Comparison of ENCODE assay signal across 7 cellular contexts in the genomic region with DNA sequence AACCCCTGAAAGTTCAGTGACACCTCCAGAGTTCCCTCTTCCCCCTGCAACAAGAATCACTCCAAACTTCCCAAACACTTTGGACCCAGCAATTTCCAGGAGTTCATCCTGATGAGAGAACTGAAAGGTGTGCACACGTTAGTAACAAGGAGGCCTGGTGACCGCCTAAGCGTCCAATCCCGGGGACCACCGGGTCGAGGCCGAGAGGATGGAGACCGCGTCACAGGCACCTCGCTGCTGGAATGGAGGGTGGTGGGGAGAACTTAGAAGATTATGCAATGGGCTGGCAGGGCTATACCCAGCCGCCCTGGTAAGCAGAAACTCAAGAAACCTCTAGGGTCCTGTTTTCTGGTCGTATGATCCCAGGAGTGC. TPM values are rescaled to one million over a fixed set of nuclear protein-coding genes. Genes with fewer than 3 reads are reported as not detected.
DNase-seq lines count a peak whose midpoint lies in the region; ATAC-seq and TF ChIP-seq lines count a peak whose summit lies in the region.
"Not testable (repeated sequence)": the region's sequence is repeated elsewhere in the genome, so short reads cannot be mapped to it uniquely, and the experiment has no call there.

No MANE protein-coding gene starts in this region.

- TF ChIP-seq CTCF in choroid plexus epithelial cell (conservative IDR thresholded peaks at IDR 0.05; ENCODE audit: low read depth, low read length); fibroblast of villous mesenchyme (IDR thresholded peaks at IDR 0.05; ENCODE audit: insufficient read depth, low read depth, low read length); mucosa of descending colon (IDR thresholded peaks at IDR 0.05): not testable (repeated sequence)

- not testable (repeated sequence) for H3K9ac ChIP-seq in HUES64 (ENCODE audit: low read depth, low read length)

- H3K4me1 Mint-ChIP-seq in activated T-helper 17 cell treated with anti-CD3 and anti-CD28 coated beads, Interleukin-2, amount 50 U/mL, for 72 hours = not testable (repeated sequence)

- not testable (repeated sequence) for H3K4me1 ChIP-seq in HUES64 (ENCODE audit: insufficient read depth, low read length); mucosa of descending colon (ENCODE audit: low read depth)

- not testable (repeated sequence) for H3K9me3 ChIP-seq in HUES64 (ENCODE audit: insufficient read depth, low read depth, low read length); mucosa of descending colon

- H3K9me3 Mint-ChIP-seq in activated T-helper 17 cell treated with anti-CD3 and anti-CD28 coated beads, Interleukin-2, amount 50 U/mL, for 72 hours = not testable (repeated sequence)

- intact Hi-C loops in left colon (cut with DNase I, micrococcal nuclease); mucosa of descending colon (cut with DNase I, micrococcal nuclease); sciatic nerve (cut with DNase I): not testable (repeated sequence)

- whole genome bisulfite sequencing in HUES64 = 16% methylated on average over 7 of the region's 12 CpGs

- H3K4me3 Mint-ChIP-seq in activated T-helper 17 cell treated with anti-CD3 and anti-CD28 coated beads, Interleukin-2, amount 50 U/mL, for 72 hours = not testable (repeated sequence)

- not testable (repeated sequence) for H3K36me3 Mint-ChIP-seq in activated T-helper 17 cell treated with anti-CD3 and anti-CD28 coated beads, Interleukin-2, amount 50 U/mL, for 72 hours (ENCODE audit: low read depth)

- H3K36me3 ChIP-seq in HUES64 (ENCODE audit: insufficient read depth, low read length); mucosa of descending colon (ENCODE audit: low read depth): not testable (repeated sequence)

- H3K27ac Mint-ChIP-seq in activated T-helper 17 cell treated with anti-CD3 and anti-CD28 coated beads, Interleukin-2, amount 50 U/mL, for 72 hours = not testable (repeated sequence)

- peak; percentile 37 for ATAC-seq in activated T-helper 17 cell treated with anti-CD3 and anti-CD28 coated beads, Interleukin-2, amount 50 U/mL, for 72 hours (replicated peaks)
- ATAC-seq in left colon (peak; percentile 44), mucosa of descending colon (peak; percentile 48), sciatic nerve (peak; percentile 62)

- H3K27me3 ChIP-seq in HUES64 (ENCODE audit: insufficient read depth, low read length) = not testable (repeated sequence)

- not testable (repeated sequence) for DNase-seq in choroid plexus epithelial cell (ENCODE audit: low read depth); fibroblast of villous mesenchyme (ENCODE audit: low read depth); left colon; sciatic nerve (ENCODE audit: low spot score)
- DNase-seq in mucosa of descending colon = peak in 1 of 3 donors; percentile 31

- H3K4me3 ChIP-seq in HUES64 (ENCODE audit: low read length) = peak overlapping the region; percentile 40
- H3K4me3 ChIP-seq in choroid plexus epithelial cell (ENCODE audit: low read depth, low read length) = peak overlapping the region; percentile 22
- H3K4me3 ChIP-seq in fibroblast of villous mesenchyme (ENCODE audit: low read depth, low read length) = peak overlapping the region; percentile 18
- not testable (repeated sequence) for H3K4me3 ChIP-seq in mucosa of descending colon

- not testable (repeated sequence) for H3K27me3 Mint-ChIP-seq in activated T-helper 17 cell treated with anti-CD3 and anti-CD28 coated beads, Interleukin-2, amount 50 U/mL, for 72 hours

- not testable (repeated sequence) for H3K27ac ChIP-seq in HUES64 (ENCODE audit: low read depth, low read length)

RNA-seq across cellular contexts. Expression of gene NOMO1, which starts 8.6 kb away (rescaled TPM):
- 71.2 TPM for polyA plus RNA-seq in HUES64 (2013, experiment 1 of 2)
- 65.4 TPM for polyA plus RNA-seq in HUES64 (2013, experiment 2 of 2)
- 10 to 100 TPM; 34.0 to 78.1 TPM for total RNA-seq in activated T-helper 17 cell treated with anti-CD3 and anti-CD28 coated beads, Interleukin-2, amount 50 U/mL, for 72 hours
- total RNA-seq in fibroblast of villous mesenchyme (70.2 and 80.3 TPM in 2 replicates), left colon (10 to 100 TPM; 82.1 to 85.3 TPM), mucosa of descending colon (10 to 100 TPM; 78.4 to 93.1 (median 82.5) TPM), sciatic nerve (52.2 TPM)
